8 cellular contexts compared by ENCODE assay signal in the genomic region with DNA sequence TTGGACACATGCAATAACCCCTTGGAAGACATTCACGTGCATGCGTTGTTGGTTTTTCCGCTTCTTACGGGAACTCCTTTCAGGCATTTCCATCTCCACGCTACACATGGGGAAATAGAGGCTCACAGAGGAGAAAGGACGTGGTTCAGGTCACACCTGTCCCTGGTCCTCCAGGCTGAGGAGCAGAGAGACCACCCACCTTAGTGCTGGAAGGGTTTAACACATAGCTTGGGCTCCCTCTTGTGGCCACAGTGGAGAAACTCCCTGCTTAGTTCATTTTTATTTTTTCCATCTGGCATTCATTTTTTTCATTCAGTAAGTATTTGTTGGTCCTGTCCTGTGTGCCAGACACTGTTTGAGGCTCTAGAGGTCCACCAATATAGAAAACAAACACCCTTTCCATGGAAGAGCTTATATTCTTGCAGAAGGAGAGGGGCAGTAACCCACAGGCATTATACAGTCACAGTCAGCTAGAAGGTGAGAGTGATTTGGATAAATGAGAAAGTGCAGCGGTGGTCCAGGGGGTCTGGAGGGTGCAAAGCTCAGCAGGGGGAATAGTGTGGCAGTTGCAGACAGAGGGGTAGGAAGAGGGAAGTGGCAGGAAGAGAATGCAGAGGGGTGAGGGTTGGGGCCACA. TPM values are rescaled to one million over a fixed set of nuclear protein-coding genes. Genes with fewer than 3 reads are reported as not detected.
DNase-seq lines count a peak whose midpoint lies in the region; ATAC-seq and TF ChIP-seq lines count a peak whose summit lies in the region.

No MANE protein-coding gene starts in this region.

- no peaks in the 10 kb centered on the region for H3K36me3 ChIP-seq in CD8-positive, alpha-beta T cell (ENCODE audit: insufficient read depth, low read length)
- no peaks in the 10 kb centered on the region for H3K36me3 ChIP-seq in prostate gland

- intact Hi-C loops in CD8-positive, alpha-beta T cell (cut with DNase I, micrococcal nuclease) = loop anchor here in 1 of 2 experiments (1.0 kb wide), 2 partner anchors 31 to 66 kb away; no protein-coding TSS in a partner anchor
- intact Hi-C loops in prostate gland (cut with DNase I) = no loop called here

- H3K4me1 Mint-ChIP-seq in CD8-positive, alpha-beta T cell (ENCODE audit: low read depth) = peaks cover 34% of the 10 kb centered on the region

- POLR2A ChIA-PET in CD8-positive, alpha-beta T cell (lab: Charles Lee) = interaction anchor here (1.0 to 1.5 kb wide), 2 partner anchors 34 to 64 kb away, joined by 3 read pairs; no protein-coding TSS in a partner anchor

- peak overlapping the region; percentile 33 for H3K27ac Mint-ChIP-seq in CD8-positive, alpha-beta T cell

- TF ChIP-seq CTCF in CD8-positive, alpha-beta T cell (IDR thresholded peaks at IDR 0.05) = peak; percentile 94
- TF ChIP-seq CTCF in prostate gland (IDR thresholded peaks at IDR 0.05) = peak in 3 of 4 experiments; percentile 49 to 63 (median 55)

- peaks cover 32% of the 10 kb centered on the region for H3K4me1 ChIP-seq in CD8-positive, alpha-beta T cell (ENCODE audit: insufficient read depth, low read length)
- H3K4me1 ChIP-seq in prostate gland (replicated peaks) = no peaks in the 10 kb centered on the region

- no peak overlapping the region for H3K27ac ChIP-seq in CD8-positive, alpha-beta T cell (ENCODE audit: low read depth, low read length)
- H3K27ac ChIP-seq in prostate gland = no peak overlapping the region

- CTCF ChIA-PET in CD8-positive, alpha-beta T cell (lab: Charles Lee) = interaction anchor here (0.7 to 13.9 kb wide), 34 partner anchors 9 to 254 kb away, joined by 3 to 328 read pairs (median 5); a partner anchor contains a TSS

- H3K9me3 Mint-ChIP-seq in CD8-positive, alpha-beta T cell = no peaks in the 10 kb centered on the region

- H3K4me3 Mint-ChIP-seq in CD8-positive, alpha-beta T cell = peak overlapping the region; percentile 48

- no peaks in the 10 kb centered on the region for H3K9me3 ChIP-seq in CD8-positive, alpha-beta T cell (ENCODE audit: low read length)
- no peaks in the 10 kb centered on the region for H3K9me3 ChIP-seq in prostate gland

- 19% methylated on average over 7 of the region's 7 CpGs for WGBS in prostate gland

- H3K27me3 Mint-ChIP-seq in CD8-positive, alpha-beta T cell (ENCODE audit: low read depth) = peaks cover 12% of the 10 kb centered on the region

- ATAC-seq in CD8-positive, alpha-beta T cell = peak; percentile 45
- ATAC-seq in GM18498 (IDR thresholded peaks at IDR 0.05; ENCODE audit: unreplicated experiment) (no peak), GM21381 (IDR thresholded peaks at IDR 0.05; ENCODE audit: unreplicated experiment) (no peak)

- no peaks in the 10 kb centered on the region for H3K27me3 ChIP-seq in CD8-positive, alpha-beta T cell (ENCODE audit: insufficient read depth, low read length)
- H3K27me3 ChIP-seq in prostate gland (replicated peaks; ENCODE audit: insufficient read depth) = peaks cover 6% of the 10 kb centered on the region

- peak; percentile 38 to 83 (median 73) for DNase-seq in CD8-positive, alpha-beta T cell
- DNase-seq in HS-5 (ENCODE audit: low read depth) = peak; percentile 22
- DNase-seq in RKO (ENCODE audit: low spot score) = peak; percentile 58
- DNase-seq in activated effector memory CD4-positive, alpha-beta T cell treated with Interleukin-2 at 50 U/mL for 16 hours = peak; percentile 32
- peak; percentile 56 for DNase-seq in germinal center (ENCODE audit: low spot score)
- peak; percentile 11 for DNase-seq in prostate gland (ENCODE audit: low spot score)

- no peak overlapping the region for H3K4me3 ChIP-seq in CD8-positive, alpha-beta T cell (ENCODE audit: low read depth, low read length)
- H3K4me3 ChIP-seq in prostate gland = no peak overlapping the region

- peaks cover 3% of the 10 kb centered on the region for H3K36me3 Mint-ChIP-seq in CD8-positive, alpha-beta T cell

- TF ChIP-seq POLR2A in prostate gland (IDR thresholded peaks at IDR 0.05) = no peak

RNA-seq across cellular contexts. Expression of a gene that starts 24.2 kb away (rescaled TPM):
- total RNA-seq in CD8-positive, alpha-beta T cell = not detected
- total RNA-seq in prostate gland = 100 to 1,000 TPM in 1 of 2 donors, 1 to 10 TPM in 1; 1.8 to 136 TPM

RNA-seq across cellular contexts. Expression of a gene that starts 26.3 kb away (rescaled TPM):
- 10 to 100 TPM; 15.3 TPM for total RNA-seq in CD8-positive, alpha-beta T cell
- total RNA-seq in prostate gland = 10 to 100 TPM in 1 of 2 donors, 1 to 10 TPM in 1; 7.2 to 19.7 TPM

RNA-seq across cellular contexts. Expression of a gene that starts 52.1 kb away (rescaled TPM):
- not detected for total RNA-seq in CD8-positive, alpha-beta T cell
- total RNA-seq in prostate gland = 1 to 10 TPM; 1.7 to 2.3 TPM

RNA-seq across cellular contexts. Expression of a gene that starts 57.9 kb away (rescaled TPM):
- total RNA-seq in CD8-positive, alpha-beta T cell = 100 to 1,000 TPM; 514 to 558 TPM
- 100 to 1,000 TPM; 111 to 292 TPM for total RNA-seq in prostate gland

Comparison
In these comparisons a context has a peak if more than half of its experiments do, and no peak if none do; other contexts are left out.
1. DNase-seq: peak in every context shown above with its lines; median percentile 73 in CD8-positive, alpha-beta T cell; 58 in RKO; 56 in germinal center; 32 in activated effector memory CD4-positive, alpha-beta T cell treated with Interleukin-2 at 50 U/mL for 16 hours; 22 in HS-5; 11 in prostate gland.